Comparison of ENCODE assay signal across 19 cellular contexts in the genomic region with DNA sequence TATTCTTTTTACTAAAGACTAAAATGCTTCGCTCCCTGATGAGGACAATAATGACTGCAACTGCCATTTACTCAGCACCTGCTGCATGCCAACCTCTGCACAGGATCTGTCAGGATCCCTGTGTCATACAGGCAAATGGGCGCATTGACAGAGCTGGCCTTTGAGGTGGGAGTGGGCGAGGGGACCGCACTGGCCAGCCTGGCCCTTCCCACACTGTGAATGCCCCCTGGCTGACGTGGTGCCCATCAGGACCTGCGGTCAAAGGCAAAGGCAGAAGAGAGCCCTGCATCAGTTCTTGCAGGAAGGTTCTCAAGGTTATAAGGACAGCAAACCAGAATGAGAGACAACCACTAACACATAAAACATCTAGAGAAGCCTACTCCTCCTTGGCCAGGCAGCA.
A peak's percentile ranks its signal among the peaks of the same experiment; 100 is the strongest.
DNase-seq lines count a peak whose midpoint lies in the region; TF ChIP-seq lines count a peak whose summit lies in the region.
"Had no signal": no experiment of that assay in that cellular context is flagged by ENCODE, and none has a peak within 500 bp of the region (broad histone marks: within the 10 kb centered on the region; RNA-seq: fewer than 3 reads in every experiment).

No MANE protein-coding gene starts in this region.

- no peaks in the 10 kb centered on the region for H3K27me3 ChIP-seq in colonic mucosa

- DNase-seq in T-helper 1 cell = no peak
- DNase-seq in activated CD4-positive, alpha-beta T cell treated with anti-CD3 and anti-CD28 coated beads, Interleukin-2, amount 10 ng/mL, durations not matched to agents 24 days and 14 days = no peak
- no peak for DNase-seq in activated CD4-positive, alpha-beta T cell treated with anti-CD3 and anti-CD28 coated beads, Interleukin-2, amount 10 ng/mL, durations not matched to agents 7 days and 5 days
- no peak for DNase-seq in central memory CD4-positive, alpha-beta T cell
- no peak for DNase-seq in colonic mucosa
- DNase-seq: AML-193; C1 segment of cervical spinal cord; Caco-2; Calu3; CD4-positive, alpha-beta T cell; CD8-positive, alpha-beta T cell; DMS79 treated with DMSO at 0.1 percent for 48 hours; GF-D8 had no signal

- peak overlapping the region; percentile 15 for H3K4me3 Mint-ChIP-seq in T-helper 1 cell treated with Interleukin-12 subunit alpha and Interleukin-12 subunit beta and Interleukin-4 antibody, amounts not matched to agents 30 μg/mL and 1 μg/mL, for 36 hours
- H3K4me3 Mint-ChIP-seq in activated CD4-positive, alpha-beta T cell treated with anti-CD3 and anti-CD28 coated beads, Interleukin-2, amount 10 ng/mL, durations not matched to agents 24 days and 14 days = peak overlapping the region; percentile 78
- H3K4me3 Mint-ChIP-seq in activated CD4-positive, alpha-beta T cell treated with anti-CD3 and anti-CD28 coated beads, Interleukin-2, amount 10 ng/mL, durations not matched to agents 7 days and 5 days = no peak overlapping the region
- H3K4me3 Mint-ChIP-seq: B cell; CD14-positive monocyte; CD4-positive, alpha-beta T cell; CD8-positive, alpha-beta T cell had no signal

- H3K36me3 ChIP-seq in HEK293 (ENCODE audit: control insufficient read depth in 2 of 2, insufficient read depth in 1 of 2, low read length in 2 of 2) (peaks cover 0 to 58% of the 10 kb centered on the region in 2 experiments; a peak in 2 of 3 replicates), colonic mucosa (no peaks in the 10 kb centered on the region)

- H3K36me3 Mint-ChIP-seq in T-helper 1 cell treated with Interleukin-12 subunit alpha and Interleukin-12 subunit beta and Interleukin-4 antibody, amounts not matched to agents 30 μg/mL and 1 μg/mL, for 36 hours (ENCODE audit: low read depth) = peaks cover 27% of the 10 kb centered on the region
- H3K36me3 Mint-ChIP-seq in activated CD4-positive, alpha-beta T cell treated with anti-CD3 and anti-CD28 coated beads, Interleukin-2, amount 10 ng/mL, durations not matched to agents 24 days and 14 days (ENCODE audit: low read depth) = peaks cover 3% of the 10 kb centered on the region
- H3K36me3 Mint-ChIP-seq in activated CD4-positive, alpha-beta T cell treated with anti-CD3 and anti-CD28 coated beads, Interleukin-2, amount 10 ng/mL, durations not matched to agents 7 days and 5 days (ENCODE audit: low read depth) = peaks cover 4% of the 10 kb centered on the region

- H3K9me3 ChIP-seq in HEK293 (ENCODE audit: control insufficient read depth, insufficient read depth, low read depth, low read length) (no peaks in the 10 kb centered on the region), colonic mucosa (no peaks in the 10 kb centered on the region)
- H3K9me3 ChIP-seq: A549, Caco-2 had no signal

- H3K4me1 ChIP-seq in HEK293 (ENCODE audit: control insufficient read depth, insufficient read depth, low read length) = no peaks in the 10 kb centered on the region
- H3K4me1 ChIP-seq in colonic mucosa = no peaks in the 10 kb centered on the region
- H3K4me1 ChIP-seq: A549, Caco-2 had no signal

- CTCF ChIA-PET in activated CD4-positive, alpha-beta T cell treated with anti-CD3 and anti-CD28 coated beads, Interleukin-2, amount 10 ng/mL, durations not matched to agents 7 days and 5 days (lab: Charles Lee) = no interaction called here
- CTCF ChIA-PET in HEK293 (lab: Yijun Ruan, JAX) = no interaction called here

- no peaks in the 10 kb centered on the region for H3K9me3 Mint-ChIP-seq in T-helper 1 cell treated with Interleukin-12 subunit alpha and Interleukin-12 subunit beta and Interleukin-4 antibody, amounts not matched to agents 30 μg/mL and 1 μg/mL, for 36 hours
- H3K9me3 Mint-ChIP-seq in activated CD4-positive, alpha-beta T cell treated with anti-CD3 and anti-CD28 coated beads, Interleukin-2, amount 10 ng/mL, durations not matched to agents 24 days and 14 days = peaks cover 5% of the 10 kb centered on the region
- H3K9me3 Mint-ChIP-seq in activated CD4-positive, alpha-beta T cell treated with anti-CD3 and anti-CD28 coated beads, Interleukin-2, amount 10 ng/mL, durations not matched to agents 7 days and 5 days = no peaks in the 10 kb centered on the region
- H3K9me3 Mint-ChIP-seq: CD14-positive monocyte; CD4-positive, alpha-beta T cell; CD8-positive, alpha-beta T cell had no signal

- no peak overlapping the region for H3K4me3 ChIP-seq in HEK293 (ENCODE audit: low read depth, low read length)
- no peak overlapping the region for H3K4me3 ChIP-seq in colonic mucosa
- H3K4me3 ChIP-seq: A549 had no signal

- H3K27me3 Mint-ChIP-seq in T-helper 1 cell treated with Interleukin-12 subunit alpha and Interleukin-12 subunit beta and Interleukin-4 antibody, amounts not matched to agents 30 μg/mL and 1 μg/mL, for 36 hours (ENCODE audit: low read depth) = no peaks in the 10 kb centered on the region
- H3K27me3 Mint-ChIP-seq in activated CD4-positive, alpha-beta T cell treated with anti-CD3 and anti-CD28 coated beads, Interleukin-2, amount 10 ng/mL, durations not matched to agents 24 days and 14 days = no peaks in the 10 kb centered on the region
- H3K27me3 Mint-ChIP-seq in activated CD4-positive, alpha-beta T cell treated with anti-CD3 and anti-CD28 coated beads, Interleukin-2, amount 10 ng/mL, durations not matched to agents 7 days and 5 days = no peaks in the 10 kb centered on the region
- H3K27me3 Mint-ChIP-seq: B cell; CD4-positive, alpha-beta T cell had no signal

- POLR2A ChIA-PET in activated CD4-positive, alpha-beta T cell treated with anti-CD3 and anti-CD28 coated beads, Interleukin-2, amount 10 ng/mL, durations not matched to agents 7 days and 5 days (lab: Charles Lee) = no interaction called here
- POLR2A ChIA-PET in HEK293 (lab: Yijun Ruan, JAX) = no interaction called here

- intact Hi-C loops in activated CD4-positive, alpha-beta T cell treated with anti-CD3 and anti-CD28 coated beads, Interleukin-2, amount 10 ng/mL, durations not matched to agents 24 days and 14 days (cut with micrococcal nuclease) = loop anchor here (5.0 to 10.0 kb wide), 3 partner anchors 37 to 167 kb away; a partner anchor contains a TSS
- intact Hi-C loops in colonic mucosa (cut with DNase I) = no loop called here

- no peak for TF ChIP-seq CTCF in HEK293 (tag by site-specific recombination; IDR thresholded peaks at IDR 0.05)
- no peak for TF ChIP-seq CTCF in colonic mucosa (IDR thresholded peaks at IDR 0.05)

- no peak overlapping the region for H3K9ac ChIP-seq in colonic mucosa (ENCODE audit: low read depth in 2 of 2, low read length in 2 of 2)

- H3K27ac ChIP-seq in HEK293 (ENCODE audit: extremely low read depth, low read depth, low read length) (no peak overlapping the region), colonic mucosa (no peak overlapping the region)
- H3K27ac ChIP-seq: 22Rv1, A549 had no signal

- peaks cover 75% of the 10 kb centered on the region for H3K4me1 Mint-ChIP-seq in T-helper 1 cell treated with Interleukin-12 subunit alpha and Interleukin-12 subunit beta and Interleukin-4 antibody, amounts not matched to agents 30 μg/mL and 1 μg/mL, for 36 hours (ENCODE audit: low read depth)
- H3K4me1 Mint-ChIP-seq in activated CD4-positive, alpha-beta T cell treated with anti-CD3 and anti-CD28 coated beads, Interleukin-2, amount 10 ng/mL, durations not matched to agents 24 days and 14 days = peaks cover 74% of the 10 kb centered on the region
- H3K4me1 Mint-ChIP-seq in activated CD4-positive, alpha-beta T cell treated with anti-CD3 and anti-CD28 coated beads, Interleukin-2, amount 10 ng/mL, durations not matched to agents 7 days and 5 days = peaks cover 37% of the 10 kb centered on the region

- H3K27ac Mint-ChIP-seq in T-helper 1 cell treated with Interleukin-12 subunit alpha and Interleukin-12 subunit beta and Interleukin-4 antibody, amounts not matched to agents 30 μg/mL and 1 μg/mL, for 36 hours = peak overlapping the region; percentile 93
- peak overlapping the region; percentile 91 for H3K27ac Mint-ChIP-seq in activated CD4-positive, alpha-beta T cell treated with anti-CD3 and anti-CD28 coated beads, Interleukin-2, amount 10 ng/mL, durations not matched to agents 24 days and 14 days
- H3K27ac Mint-ChIP-seq in activated CD4-positive, alpha-beta T cell treated with anti-CD3 and anti-CD28 coated beads, Interleukin-2, amount 10 ng/mL, durations not matched to agents 7 days and 5 days = no peak overlapping the region
- H3K27ac Mint-ChIP-seq: B cell; CD14-positive monocyte; CD8-positive, alpha-beta T cell had no signal

TF ChIP-seq in HEK293, 187 proteins besides CTCF, POLR2A, EP300 and RAD21:
- 0 out of 2 replicates have a peak, but pooled peaks have one; percentile 30 for TF ChIP-seq ZNF10 (tag by site-specific recombination; IDR thresholded peaks at IDR 0.05)
- no peak for TF ChIP-seq GLIS2 (tag by site-specific recombination; IDR thresholded peaks at IDR 0.05)
